ENCODE assay signal across 19 cellular contexts in the genomic region with DNA sequence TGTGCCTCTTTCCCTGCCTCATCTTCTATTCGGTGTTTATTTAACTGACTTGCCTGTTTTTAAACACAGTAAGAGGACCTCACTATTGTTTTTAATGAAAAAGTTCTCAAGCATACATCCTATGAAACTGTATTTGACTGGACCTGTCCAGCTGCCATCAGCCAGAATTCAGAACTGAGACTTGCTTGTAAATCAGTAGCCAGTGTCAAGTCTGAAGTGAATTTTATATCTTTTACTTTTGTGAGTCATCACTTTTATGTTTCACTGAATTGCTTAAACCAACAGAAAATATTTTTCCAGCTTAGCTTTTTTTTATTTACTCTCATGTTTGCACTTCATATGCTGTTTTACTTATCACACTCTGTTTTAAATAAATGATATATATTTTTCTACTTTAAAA.
DNase-seq lines count a peak whose midpoint lies in the region; ATAC-seq, FAIRE-seq and TF ChIP-seq lines count a peak whose summit lies in the region.
"Had no signal": no experiment of that assay in that cellular context is flagged by ENCODE, and none has a peak within 500 bp of the region (broad histone marks: within the 10 kb centered on the region; RNA-seq: fewer than 3 reads in every experiment).

No MANE protein-coding gene starts in this region.

- BruUV-seq in PC-3 (replicated peaks; lab: Mats Ljungman, UMichigan): no TSS peak

- H3K9me2 ChIP-seq in PC-3 (replicated peaks; ENCODE audit: low read length): no peaks in the 10 kb centered on the region

- H3K27ac ChIP-seq in PC-3 (ENCODE audit: low read length): peak overlapping the region; percentile 42
- H3K27ac ChIP-seq in effector memory CD4-positive, alpha-beta T cell (ENCODE audit: insufficient read depth, low read length, poor library complexity, severe bottlenecking): no peak overlapping the region
- H3K27ac ChIP-seq: heart right ventricle, KMS-11, pancreas had no signal

- H3K4me2 ChIP-seq in PC-3 (ENCODE audit: low read length): 0 out of 2 replicates have a peak overlapping the region, but pooled peaks have one; percentile 6
- H3K4me2 ChIP-seq: KMS-11 had no signal

- H2AFZ ChIP-seq in PC-3 (ENCODE audit: low read length): no peak overlapping the region

- H3K9me3 ChIP-seq in PC-3 (ENCODE audit: low read length): no peaks in the 10 kb centered on the region
- H3K9me3 ChIP-seq in effector memory CD4-positive, alpha-beta T cell (ENCODE audit: control insufficient read depth, low read length): no peaks in the 10 kb centered on the region
- H3K9me3 ChIP-seq: heart right ventricle, pancreas had no signal

- no peak for TF ChIP-seq CTCF in PC-3 (conservative IDR thresholded peaks at IDR 0.05; ENCODE audit: low read depth, low read length)

- H3K9ac ChIP-seq in PC-3 (ENCODE audit: low read length): no peak overlapping the region; the same call in 1 of the 2 replicates
- H3K9ac ChIP-seq: KMS-11 had no signal

- FAIRE-seq in urothelium cell line (lab: Jason Lieb, UNC): no peak
- FAIRE-seq: pancreas had no signal

- no peaks in the 10 kb centered on the region for H4K20me1 ChIP-seq in PC-3 (ENCODE audit: low read length)

- H3F3A ChIP-seq in PC-3 (ENCODE audit: low read length, unreplicated experiment): no peaks in the 10 kb centered on the region

- POLR2A ChIA-PET in PC-3 (lab: Charles Lee; ENCODE audit: unreplicated experiment): no interaction called here

- no peaks in the 10 kb centered on the region for H3K36me3 ChIP-seq in PC-3 (ENCODE audit: low read depth, low read length)
- H3K36me3 ChIP-seq in effector memory CD4-positive, alpha-beta T cell (ENCODE audit: control insufficient read depth, insufficient read depth, low read length): no peaks in the 10 kb centered on the region
- H3K36me3 ChIP-seq: heart right ventricle, pancreas had no signal

- no peaks in the 10 kb centered on the region for H3K27me3 ChIP-seq in PC-3 (ENCODE audit: low read length)
- H3K27me3 ChIP-seq in effector memory CD4-positive, alpha-beta T cell (replicated peaks; ENCODE audit: control insufficient read depth, insufficient read depth, low read length, poor library complexity, severe bottlenecking): no peaks in the 10 kb centered on the region
- H3K27me3 ChIP-seq: heart right ventricle, pancreas had no signal

- H3K4me3 ChIP-seq in PC-3 (ENCODE audit: low read length): no peak overlapping the region
- H3K4me3 ChIP-seq in effector memory CD4-positive, alpha-beta T cell (ENCODE audit: insufficient read depth, low read depth, low read length, poor library complexity, severe bottlenecking): no peak overlapping the region
- H3K4me3 ChIP-seq: heart right ventricle, pancreas had no signal

- H3K4me1 ChIP-seq in PC-3 (ENCODE audit: insufficient read depth, low read length): peaks cover 25% of the 10 kb centered on the region
- no peaks in the 10 kb centered on the region for H3K4me1 ChIP-seq in effector memory CD4-positive, alpha-beta T cell (ENCODE audit: control insufficient read depth, insufficient read depth, low read length, poor library complexity, severe bottlenecking)
- H3K4me1 ChIP-seq: heart right ventricle, pancreas had no signal

- ATAC-seq in GM21423 (IDR thresholded peaks at IDR 0.05; ENCODE audit: unreplicated experiment) (peak; percentile 75), PC-3 (peak; percentile 89), GM18520 (IDR thresholded peaks at IDR 0.05; ENCODE audit: unreplicated experiment) (no peak), GM19328 (IDR thresholded peaks at IDR 0.05; ENCODE audit: unreplicated experiment) (no peak)
- ATAC-seq: activated T-helper 17 cell treated with anti-CD3 and anti-CD28 coated beads, Interleukin-2, amount 50 U/mL, for 72 hours; heart right ventricle; naive thymus-derived CD4-positive, alpha-beta T cell; stimulated activated naive CD8-positive, alpha-beta T cell treated with anti-CD3 and anti-CD28 coated beads, Interleukin-15, Interleukin-2, amounts not matched to agents 100 U/mL and 50 U/mL, for 24 hours had no signal

- intact Hi-C loops in PC-3 (cut with micrococcal nuclease): loop anchor here (5.0 kb wide), 2 partner anchors 52 to 1147 kb away; no protein-coding TSS in a partner anchor

- DNase-seq in PC-3 (peak; percentile 65), dedifferentiated amniotic fluid mesenchymal stem cell (ENCODE audit: extremely low spot score) (peak; percentile 27), renal cortical epithelial cell (ENCODE audit: low read depth) (peak; percentile 87), urothelium cell line (ENCODE audit: low spot score) (no peak)
- no peak for DNase-seq in effector memory CD4-positive, alpha-beta T cell
- DNase-seq: activated naive CD8-positive, alpha-beta T cell treated with anti-CD3 and anti-CD28 coated beads for 36 hours; heart right ventricle; mammary epithelial cell; naive thymus-derived CD4-positive, alpha-beta T cell; NCI-H1092; NCI-H2081 treated with DMSO at 0.1 percent for 48 hours; pancreas; stimulated activated CD4-positive, alpha-beta T cell treated with anti-CD3 and anti-CD28 coated beads, Interleukin-2, amount 100 ng/mL, for 24 hours; stimulated activated naive CD8-positive, alpha-beta T cell treated with anti-CD3 and anti-CD28 coated beads, Interleukin-15, Interleukin-2, amounts not matched to agents 100 U/mL and 50 U/mL, for 24 hours had no signal

- no peaks in the 10 kb centered on the region for H3K79me2 ChIP-seq in PC-3 (ENCODE audit: low read length)

- CTCF ChIA-PET in PC-3 (lab: Charles Lee): interaction anchor here (0.6 kb wide), 1 partner anchor 1312 kb away, joined by 3 read pairs; no protein-coding TSS in a partner anchor

Comparison
In these comparisons a context has a peak if more than half of its experiments do, and no peak if none do; other contexts are left out.
1. ATAC-seq: peak in GM21423 (single experiment) and PC-3 (single experiment); none in GM18520 (single experiment) and GM19328 (single experiment).
2. DNase-seq: peak in PC-3 (single experiment), dedifferentiated amniotic fluid mesenchymal stem cell (single experiment) and renal cortical epithelial cell (single experiment); none in effector memory CD4-positive, alpha-beta T cell (0 of 3) and urothelium cell line (single experiment).